Comparison of ENCODE assay signal across 8 cellular contexts in genomic region chr1:198162091-198162767, GRCh38. TPM values are rescaled to one million over a fixed set of nuclear protein-coding genes. Genes with fewer than 3 reads are reported as not detected.
DNase-seq lines count a peak whose midpoint lies in the region; ATAC-seq and TF ChIP-seq lines count a peak whose summit lies in the region.

No MANE protein-coding gene starts in this region.

- no peaks in the 10 kb centered on the region for H3K9me3 ChIP-seq in heart right ventricle
- H3K9me3 ChIP-seq in upper lobe of right lung, result no peaks in the 10 kb centered on the region

- peaks cover 25% of the 10 kb centered on the region for H3K36me3 Mint-ChIP-seq in central memory CD8-positive, alpha-beta T cell (ENCODE audit: insufficient read depth)

- peak overlapping the region in 9 of 10 donors; percentile 24 to 67 (median 53) for H3K27ac ChIP-seq in heart right ventricle
- peak overlapping the region; percentile 27 for H3K27ac ChIP-seq in upper lobe of right lung

- H3K4me1 Mint-ChIP-seq in central memory CD8-positive, alpha-beta T cell, result peaks cover 76% of the 10 kb centered on the region

- H3K9me3 Mint-ChIP-seq in central memory CD8-positive, alpha-beta T cell, result no peaks in the 10 kb centered on the region

- H3K36me3 ChIP-seq in heart right ventricle (no peaks in the 10 kb centered on the region), upper lobe of right lung (no peaks in the 10 kb centered on the region)

- intact Hi-C loops in heart right ventricle (cut with DNase I) (no loop called here), Right ventricle myocardium inferior (cut with DNase I) (no loop called here), upper lobe of right lung (cut with DNase I) (no loop called here)

- peaks cover 4 to 84% (median 71%) of the 10 kb centered on the region in 9 donors for H3K4me1 ChIP-seq in heart right ventricle
- peaks cover 35% of the 10 kb centered on the region for H3K4me1 ChIP-seq in upper lobe of right lung

- TF ChIP-seq CTCF in heart right ventricle (IDR thresholded peaks at IDR 0.05) (no peak), upper lobe of right lung (IDR thresholded peaks at IDR 0.05) (no peak)

- H3K27me3 ChIP-seq in heart right ventricle (no peaks in the 10 kb centered on the region), upper lobe of right lung (no peaks in the 10 kb centered on the region)

- ATAC-seq in heart right ventricle, result no peak
- no peak for ATAC-seq in Right ventricle myocardium inferior
- ATAC-seq in central memory CD8-positive, alpha-beta T cell (replicated peaks; ENCODE audit: extremely low read depth, poor library complexity, severe bottlenecking), result no peak
- peak; percentile 48 for ATAC-seq in upper lobe of right lung

- no peaks in the 10 kb centered on the region for H3K27me3 Mint-ChIP-seq in central memory CD8-positive, alpha-beta T cell

- H3K4me3 ChIP-seq in heart right ventricle, result no peak overlapping the region
- H3K4me3 ChIP-seq in Jurkat, Clone E6-1 (ENCODE audit: low read length), result peak overlapping the region; percentile 22
- H3K4me3 ChIP-seq in upper lobe of right lung, result no peak overlapping the region

- H3K27ac Mint-ChIP-seq in central memory CD8-positive, alpha-beta T cell (ENCODE audit: low read depth), result peak overlapping the region; percentile 99

- 51 to 70% methylated on average over 2 of the region's 2 CpGs for WGBS in heart right ventricle, 2 donors

- H3K4me3 Mint-ChIP-seq in central memory CD8-positive, alpha-beta T cell, result peak overlapping the region; percentile 72

- no peak for DNase-seq in heart right ventricle
- no peak for DNase-seq in Right ventricle myocardium inferior (ENCODE audit: missing footprints)
- no peak for DNase-seq in Jurkat, Clone E6-1 (ENCODE audit: low read depth, low spot score)
- no peak for DNase-seq in central memory CD8-positive, alpha-beta T cell (ENCODE audit: low spot score in 2 of 2)
- no peak for DNase-seq in upper lobe of right lung
- no peak for DNase-seq in NCI-H1048 (lab: John Stamatoyannopoulos, UW)
- no peak for DNase-seq in glomerular visceral epithelial cell (ENCODE audit: extremely low spot score)
- no peak for DNase-seq in NCI-H1092 (lab: John Stamatoyannopoulos, UW)

RNA-seq across cellular contexts. Expression of gene NEK7, which starts 5.4 kb away (rescaled TPM):
- total RNA-seq in heart right ventricle (100 to 1,000 TPM; 149 to 279 (median 219) TPM), Right ventricle myocardium inferior (188 TPM), upper lobe of right lung (96.9 TPM)
- 10 to 100 TPM; 57.3 to 90.7 TPM for polyA plus RNA-seq in heart right ventricle
- polyA plus RNA-seq in Jurkat, Clone E6-1 (2012; ENCODE audit: insufficient read depth, insufficient read length), result 120 TPM
